1 cellular context compared by ENCODE assay signal in the genomic region with DNA sequence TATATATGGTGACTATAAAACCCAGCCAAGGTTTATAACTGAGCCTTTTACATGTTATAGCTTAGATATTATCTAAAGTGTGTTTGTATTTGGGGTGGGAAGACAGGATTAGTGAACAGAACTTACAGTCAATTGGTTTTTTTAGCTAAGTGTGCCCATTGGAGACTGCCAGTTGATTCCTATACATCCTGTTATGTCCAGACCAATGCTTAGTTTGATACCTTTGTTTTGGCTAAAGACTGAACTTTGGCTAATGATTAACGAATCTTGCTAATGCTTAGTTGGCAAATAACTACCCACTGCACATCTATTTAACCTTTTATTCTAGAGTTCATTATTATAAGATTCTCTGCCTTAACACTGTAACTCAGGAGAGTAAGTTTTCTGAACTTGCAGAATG.
TF ChIP-seq lines count a peak whose summit lies in the region.

No MANE protein-coding gene starts in this region.

TF ChIP-seq in HepG2, 621 proteins besides CTCF, POLR2A, EP300 and RAD21 (continued from another document):
- TF ChIP-seq, protein P1, sequence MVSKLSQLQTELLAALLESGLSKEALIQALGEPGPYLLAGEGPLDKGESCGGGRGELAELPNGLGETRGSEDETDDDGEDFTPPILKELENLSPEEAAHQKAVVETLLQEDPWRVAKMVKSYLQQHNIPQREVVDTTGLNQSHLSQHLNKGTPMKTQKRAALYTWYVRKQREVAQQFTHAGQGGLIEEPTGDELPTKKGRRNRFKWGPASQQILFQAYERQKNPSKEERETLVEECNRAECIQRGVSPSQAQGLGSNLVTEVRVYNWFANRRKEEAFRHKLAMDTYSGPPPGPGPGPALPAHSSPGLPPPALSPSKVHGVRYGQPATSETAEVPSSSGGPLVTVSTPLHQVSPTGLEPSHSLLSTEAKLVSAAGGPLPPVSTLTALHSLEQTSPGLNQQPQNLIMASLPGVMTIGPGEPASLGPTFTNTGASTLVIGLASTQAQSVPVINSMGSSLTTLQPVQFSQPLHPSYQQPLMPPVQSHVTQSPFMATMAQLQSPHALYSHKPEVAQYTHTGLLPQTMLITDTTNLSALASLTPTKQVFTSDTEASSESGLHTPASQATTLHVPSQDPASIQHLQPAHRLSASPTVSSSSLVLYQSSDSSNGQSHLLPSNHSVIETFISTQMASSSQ (IDR thresholded peaks at IDR 0.05; ENCODE audit: low read depth) = peak; percentile 81
- TF ChIP-seq, protein P1 (CRISPR knock-in tag; IDR thresholded peaks at IDR 0.05; ENCODE audit: borderline replicate concordance) = no peak
- TF ChIP-seq DR1 (CRISPR knock-in tag; IDR thresholded peaks at IDR 0.05) (no peak), RXRA (CRISPR knock-in tag; IDR thresholded peaks at IDR 0.05) (no peak), HNRNPLL (IDR thresholded peaks at IDR 0.05; ENCODE audit: low read depth, low read length, poor library complexity, severe bottlenecking) (no peak), MAFG (CRISPR knock-in tag; IDR thresholded peaks at IDR 0.05) (no peak), MAFF (IDR thresholded peaks at IDR 0.05; ENCODE audit: low read depth, low read length) (peak; percentile 79), NCOA5 (CRISPR knock-in tag; IDR thresholded peaks at IDR 0.05) (no peak), MYC (CRISPR knock-in tag; IDR thresholded peaks at IDR 0.05; ENCODE audit: borderline replicate concordance) (no peak), HNRNPUL1 (IDR thresholded peaks at IDR 0.05; ENCODE audit: low read depth, low read length) (peak; percentile 82; the same call in 1 of the 2 replicates), SP2 (CRISPR knock-in tag; IDR thresholded peaks at IDR 0.05) (no peak), ZNF124 (CRISPR knock-in tag; IDR thresholded peaks at IDR 0.05) (no peak), ZNF547 (CRISPR knock-in tag; IDR thresholded peaks at IDR 0.05) (no peak), ZNF263 (CRISPR knock-in tag; IDR thresholded peaks at IDR 0.05) (no peak), MAFK (conservative IDR thresholded peaks at IDR 0.05 in 1 of 2, IDR thresholded peaks at IDR 0.05 in 1 of 2; ENCODE audit: low read length in 2 of 2) (peak; percentile 87), ZEB1 (IDR thresholded peaks at IDR 0.05; ENCODE audit: insufficient replicate concordance, low read depth) (no peak)
- TF ChIP-seq, protein P2, sequence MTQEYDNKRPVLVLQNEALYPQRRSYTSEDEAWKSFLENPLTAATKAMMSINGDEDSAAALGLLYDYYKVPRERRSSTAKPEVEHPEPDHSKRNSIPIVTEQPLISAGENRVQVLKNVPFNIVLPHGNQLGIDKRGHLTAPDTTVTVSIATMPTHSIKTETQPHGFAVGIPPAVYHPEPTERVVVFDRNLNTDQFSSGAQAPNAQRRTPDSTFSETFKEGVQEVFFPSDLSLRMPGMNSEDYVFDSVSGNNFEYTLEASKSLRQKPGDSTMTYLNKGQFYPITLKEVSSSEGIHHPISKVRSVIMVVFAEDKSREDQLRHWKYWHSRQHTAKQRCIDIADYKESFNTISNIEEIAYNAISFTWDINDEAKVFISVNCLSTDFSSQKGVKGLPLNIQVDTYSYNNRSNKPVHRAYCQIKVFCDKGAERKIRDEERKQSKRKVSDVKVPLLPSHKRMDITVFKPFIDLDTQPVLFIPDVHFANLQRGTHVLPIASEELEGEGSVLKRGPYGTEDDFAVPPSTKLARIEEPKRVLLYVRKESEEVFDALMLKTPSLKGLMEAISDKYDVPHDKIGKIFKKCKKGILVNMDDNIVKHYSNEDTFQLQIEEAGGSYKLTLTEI (CRISPR knock-in tag; conservative IDR thresholded peaks at IDR 0.05) = no peak
- TF ChIP-seq, protein P3, sequence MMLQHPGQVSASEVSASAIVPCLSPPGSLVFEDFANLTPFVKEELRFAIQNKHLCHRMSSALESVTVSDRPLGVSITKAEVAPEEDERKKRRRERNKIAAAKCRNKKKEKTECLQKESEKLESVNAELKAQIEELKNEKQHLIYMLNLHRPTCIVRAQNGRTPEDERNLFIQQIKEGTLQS (CRISPR knock-in tag; IDR thresholded peaks at IDR 0.05) = no peak
